21 cellular contexts compared by ENCODE assay signal in the genomic region with DNA sequence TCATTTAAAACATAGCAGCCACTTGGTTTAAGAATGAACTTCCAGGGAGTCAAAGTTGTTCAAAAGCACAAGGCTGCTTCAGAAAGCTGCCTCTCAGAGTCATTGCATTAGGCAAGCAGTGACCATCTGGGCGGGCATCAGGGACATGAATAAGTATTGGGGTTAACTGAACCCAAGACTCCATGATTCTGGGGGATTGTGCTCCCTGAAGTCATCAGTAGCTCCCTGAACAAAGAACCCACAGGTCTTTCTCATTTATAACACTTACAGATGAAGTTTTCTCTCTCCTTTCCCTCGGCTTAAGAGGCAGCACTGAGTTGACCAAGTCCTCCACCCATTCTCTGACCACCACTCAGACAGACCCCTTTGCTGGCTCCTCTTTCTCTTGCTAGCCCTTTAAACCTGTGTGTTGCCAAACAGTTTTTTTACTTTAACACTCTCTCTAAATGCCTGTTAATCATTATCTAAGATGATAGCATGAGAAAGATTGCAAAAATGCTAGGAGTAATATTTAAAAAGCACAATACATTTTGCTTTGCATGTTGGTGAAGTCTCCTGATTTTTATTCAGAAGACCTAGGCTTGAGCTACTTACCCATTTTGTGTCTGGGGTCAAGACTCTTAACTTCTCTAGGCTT.
"Had no signal": no experiment of that assay in that cellular context is flagged by ENCODE, and none has a peak within 500 bp of the region (broad histone marks: within the 10 kb centered on the region; RNA-seq: fewer than 3 reads in every experiment).

No MANE protein-coding gene starts in this region.

- H3K9me3 ChIP-seq: gastroesophageal sphincter, heart right ventricle, left lung, psoas muscle, tibial artery, uterus had no signal

- H3K27me3 ChIP-seq: heart right ventricle, left lung, tibial artery, uterus had no signal

- H3K36me3 Mint-ChIP-seq: activated naive CD8-positive, alpha-beta T cell treated with anti-CD3 and anti-CD28 coated beads, Interleukin-2, amount 10 ng/mL, durations not matched to agents 7 days and 5 days; memory B cell; natural killer cell treated with Interleukin-12 subunit alpha and Interleukin-12 subunit beta and Interleukin-15 and Interleukin-18, amount 100 ng/mL, for 72 hours; stimulated activated effector memory CD8-positive, alpha-beta T cell treated with anti-CD3 and anti-CD28 coated beads, Interleukin-12 subunit alpha, Interleukin-12 subunit beta, amount 100 ng/mL, for 72 hours; T-cell had no signal

- H3K4me1 ChIP-seq: gastroesophageal sphincter, psoas muscle, uterus had no signal

- H3K9me3 Mint-ChIP-seq: activated naive CD8-positive, alpha-beta T cell treated with anti-CD3 and anti-CD28 coated beads, Interleukin-2, amount 10 ng/mL, durations not matched to agents 7 days and 5 days; endodermal cell; memory B cell; natural killer cell treated with Interleukin-12 subunit alpha and Interleukin-12 subunit beta and Interleukin-15 and Interleukin-18, amount 100 ng/mL, for 72 hours; stimulated activated effector memory CD8-positive, alpha-beta T cell treated with anti-CD3 and anti-CD28 coated beads, Interleukin-12 subunit alpha, Interleukin-12 subunit beta, amount 100 ng/mL, for 72 hours; T-cell had no signal

- H3K4me3 Mint-ChIP-seq: activated naive CD8-positive, alpha-beta T cell treated with anti-CD3 and anti-CD28 coated beads, Interleukin-2, amount 10 ng/mL, durations not matched to agents 7 days and 5 days; endodermal cell; memory B cell; natural killer cell treated with Interleukin-12 subunit alpha and Interleukin-12 subunit beta and Interleukin-15 and Interleukin-18, amount 100 ng/mL, for 72 hours; stimulated activated effector memory CD8-positive, alpha-beta T cell treated with anti-CD3 and anti-CD28 coated beads, Interleukin-12 subunit alpha, Interleukin-12 subunit beta, amount 100 ng/mL, for 72 hours; T-cell had no signal

- H3K36me3 ChIP-seq: gastroesophageal sphincter, heart right ventricle, left lung, tibial artery, uterus had no signal

- H3K27me3 Mint-ChIP-seq: memory B cell had no signal

- ATAC-seq: activated CD4-positive, CD25-positive, alpha-beta regulatory T cell treated with anti-CD3 and anti-CD28 coated beads, Interleukin-2, amount 50 U/mL, for 24 hours; gastroesophageal sphincter; heart right ventricle; left lung; natural killer cell treated with Interleukin-12 subunit alpha and Interleukin-12 subunit beta and Interleukin-15 and Interleukin-18, amount 100 ng/mL, for 72 hours; psoas muscle; stimulated activated effector memory CD8-positive, alpha-beta T cell treated with anti-CD3 and anti-CD28 coated beads, Interleukin-12 subunit alpha, Interleukin-12 subunit beta, amount 100 ng/mL, for 72 hours; T-cell had no signal

- H3K4me3 ChIP-seq: gastroesophageal sphincter, heart right ventricle, left lung, psoas muscle, tibial artery, uterus had no signal

- H3K27ac ChIP-seq: gastroesophageal sphincter, heart right ventricle, left lung, psoas muscle, tibial artery, uterus had no signal

- H3K27ac Mint-ChIP-seq: activated naive CD8-positive, alpha-beta T cell treated with anti-CD3 and anti-CD28 coated beads, Interleukin-2, amount 10 ng/mL, durations not matched to agents 7 days and 5 days; endodermal cell; memory B cell; natural killer cell treated with Interleukin-12 subunit alpha and Interleukin-12 subunit beta and Interleukin-15 and Interleukin-18, amount 100 ng/mL, for 72 hours; stimulated activated effector memory CD8-positive, alpha-beta T cell treated with anti-CD3 and anti-CD28 coated beads, Interleukin-12 subunit alpha, Interleukin-12 subunit beta, amount 100 ng/mL, for 72 hours; T-cell had no signal

- H3K4me1 Mint-ChIP-seq: activated naive CD8-positive, alpha-beta T cell treated with anti-CD3 and anti-CD28 coated beads, Interleukin-2, amount 10 ng/mL, durations not matched to agents 7 days and 5 days; memory B cell; stimulated activated effector memory CD8-positive, alpha-beta T cell treated with anti-CD3 and anti-CD28 coated beads, Interleukin-12 subunit alpha, Interleukin-12 subunit beta, amount 100 ng/mL, for 72 hours; T-cell had no signal

- DNase-seq: activated naive CD4-positive, alpha-beta T cell; activated naive CD8-positive, alpha-beta T cell treated with anti-CD3 and anti-CD28 coated beads, Interleukin-2, amount 10 ng/mL, durations not matched to agents 7 days and 5 days; aorta; dermis blood vessel endothelial cell; endodermal cell; erythroblast; heart right ventricle; left lung; nucleus accumbens; psoas muscle; stimulated activated CD4-positive, alpha-beta T cell treated with anti-CD3 and anti-CD28 coated beads, Interleukin-12 subunit alpha, Interleukin-12 subunit beta, amount 100 ng/mL, for 4 hours; stimulated activated CD4-positive, alpha-beta T cell treated with anti-CD3 and anti-CD28 coated beads, Interleukin-2, amount 100 ng/mL, for 24 hours; T-cell; T-helper 9 cell; tibial artery; uterus had no signal
